In genomic region chr4:180380733-180381132, GRCh38 we compare ENCODE assay signal across 20 cellular contexts.
DNase-seq lines count a peak whose midpoint lies in the region; ATAC-seq lines count a peak whose summit lies in the region.
"Had no signal": no experiment of that assay in that cellular context is flagged by ENCODE, and none has a peak within 500 bp of the region (broad histone marks: within the 10 kb centered on the region; RNA-seq: fewer than 3 reads in every experiment).

No MANE protein-coding gene starts in this region.

- DNase-seq in activated CD4-positive, alpha-beta T cell treated with anti-CD3 and anti-CD28 coated beads for 36 hours, result peak; percentile 29
- no peak for DNase-seq in activated CD4-positive, alpha-beta T cell treated with anti-CD3 and anti-CD28 coated beads for 4 hours
- peak; percentile 68 for DNase-seq in M059J (ENCODE audit: low read depth)
- DNase-seq in adipocyte (ENCODE audit: low read depth), result peak; percentile 57
- peak; percentile 60 for DNase-seq in islet precursor cell
- DNase-seq in foreskin melanocyte, result no peak
- DNase-seq in NCI-H2227 (lab: John Stamatoyannopoulos, UW; ENCODE audit: unreplicated experiment), result no peak
- DNase-seq: activated CD4-positive, alpha-beta T cell treated with anti-CD3 and anti-CD28 coated beads, Interleukin-2, amount 50 U/mL, for 4 hours; CD8-positive, alpha-beta T cell; effector CD4-positive, alpha-beta T cell; gastrocnemius medialis; NCI-H1105; NCI-H2227 treated with DMSO at 0.1 percent for 48 hours; stimulated activated CD4-positive, alpha-beta T cell treated with anti-CD3 and anti-CD28 coated beads, Interleukin-4, amount 100 ng/mL, for 4 hours had no signal

- no peaks in the 10 kb centered on the region for H3K36me3 Mint-ChIP-seq in activated CD4-positive, alpha-beta T cell treated with anti-CD3 and anti-CD28 coated beads for 36 hours (ENCODE audit: low read depth)
- H3K36me3 Mint-ChIP-seq: brain; CD8-positive, alpha-beta T cell; memory B cell had no signal

- no peaks in the 10 kb centered on the region for H3K4me1 Mint-ChIP-seq in activated CD4-positive, alpha-beta T cell treated with anti-CD3 and anti-CD28 coated beads for 36 hours
- H3K4me1 Mint-ChIP-seq: brain, memory B cell, neural crest cell had no signal

- no peak overlapping the region for H3K9ac ChIP-seq in adipocyte (ENCODE audit: low read length)

- no peaks in the 10 kb centered on the region for H3K4me1 ChIP-seq in adipocyte (ENCODE audit: control insufficient read depth, insufficient read depth, low read length)
- H3K4me1 ChIP-seq: gastrocnemius medialis, right atrium auricular region had no signal

- no peaks in the 10 kb centered on the region for H3K9me3 Mint-ChIP-seq in activated CD4-positive, alpha-beta T cell treated with anti-CD3 and anti-CD28 coated beads for 36 hours (ENCODE audit: low read depth)

- H3K27me3 Mint-ChIP-seq in activated CD4-positive, alpha-beta T cell treated with anti-CD3 and anti-CD28 coated beads for 36 hours, result no peaks in the 10 kb centered on the region
- H3K27me3 Mint-ChIP-seq: memory B cell had no signal

- H3K27me3 ChIP-seq in adipocyte (replicated peaks; ENCODE audit: control insufficient read depth, insufficient read depth, low read length), result no peaks in the 10 kb centered on the region
- H3K27me3 ChIP-seq: gastrocnemius medialis, right atrium auricular region had no signal

- H3K9me3 ChIP-seq in adipocyte (ENCODE audit: control insufficient read depth, low read length), result no peaks in the 10 kb centered on the region
- H3K9me3 ChIP-seq: gastrocnemius medialis, right atrium auricular region had no signal

- no peak overlapping the region for H3K4me3 Mint-ChIP-seq in activated CD4-positive, alpha-beta T cell treated with anti-CD3 and anti-CD28 coated beads for 36 hours
- H3K4me3 Mint-ChIP-seq: brain; CD8-positive, alpha-beta T cell; memory B cell; neural crest cell had no signal

- no peak overlapping the region for H3K27ac Mint-ChIP-seq in activated CD4-positive, alpha-beta T cell treated with anti-CD3 and anti-CD28 coated beads for 36 hours
- H3K27ac Mint-ChIP-seq: activated T-helper 2 cell treated with anti-CD3 and anti-CD28 coated beads, Interferon-gamma antibody, Interleukin-2, Interleukin-4, amounts not matched to agents 10 μg/mL and 5 μg/mL and 100 μg/mL, durations not matched to agents 14 hours and 24 hours and 36 hours; brain; CD8-positive, alpha-beta T cell; memory B cell had no signal

- peak; percentile 68 for ATAC-seq in activated CD4-positive, alpha-beta T cell treated with anti-CD3 and anti-CD28 coated beads for 36 hours
- no peak for ATAC-seq in GM19467 (IDR thresholded peaks at IDR 0.05; ENCODE audit: unreplicated experiment)
- ATAC-seq: CD8-positive, alpha-beta T cell; gastrocnemius medialis had no signal

- intact Hi-C loops in activated CD4-positive, alpha-beta T cell treated with anti-CD3 and anti-CD28 coated beads for 36 hours (cut with DNase I, micrococcal nuclease), result no loop called here

- CTCF ChIA-PET in activated CD4-positive, alpha-beta T cell treated with anti-CD3 and anti-CD28 coated beads for 36 hours (lab: Charles Lee), result no interaction called here

- no peak overlapping the region for H3K4me3 ChIP-seq in adipocyte (ENCODE audit: low read length)
- H3K4me3 ChIP-seq: gastrocnemius medialis, right atrium auricular region had no signal

- POLR2A ChIA-PET in activated CD4-positive, alpha-beta T cell treated with anti-CD3 and anti-CD28 coated beads for 36 hours (lab: Charles Lee), result no interaction called here

- no peaks in the 10 kb centered on the region for H3K36me3 ChIP-seq in adipocyte (ENCODE audit: control insufficient read depth, insufficient read depth, low read length, severe bottlenecking)
- H3K36me3 ChIP-seq: gastrocnemius medialis, right atrium auricular region had no signal

Comparison
In these comparisons a context has a peak if more than half of its experiments do, and no peak if none do; other contexts are left out.
1. DNase-seq: peak in activated CD4-positive, alpha-beta T cell treated with anti-CD3 and anti-CD28 coated beads for 36 hours (single experiment), M059J (single experiment), adipocyte (single experiment) and islet precursor cell (single experiment); none in activated CD4-positive, alpha-beta T cell treated with anti-CD3 and anti-CD28 coated beads for 4 hours (0 of 2), foreskin melanocyte (single experiment) and NCI-H2227 (single experiment).